In the genomic region with DNA sequence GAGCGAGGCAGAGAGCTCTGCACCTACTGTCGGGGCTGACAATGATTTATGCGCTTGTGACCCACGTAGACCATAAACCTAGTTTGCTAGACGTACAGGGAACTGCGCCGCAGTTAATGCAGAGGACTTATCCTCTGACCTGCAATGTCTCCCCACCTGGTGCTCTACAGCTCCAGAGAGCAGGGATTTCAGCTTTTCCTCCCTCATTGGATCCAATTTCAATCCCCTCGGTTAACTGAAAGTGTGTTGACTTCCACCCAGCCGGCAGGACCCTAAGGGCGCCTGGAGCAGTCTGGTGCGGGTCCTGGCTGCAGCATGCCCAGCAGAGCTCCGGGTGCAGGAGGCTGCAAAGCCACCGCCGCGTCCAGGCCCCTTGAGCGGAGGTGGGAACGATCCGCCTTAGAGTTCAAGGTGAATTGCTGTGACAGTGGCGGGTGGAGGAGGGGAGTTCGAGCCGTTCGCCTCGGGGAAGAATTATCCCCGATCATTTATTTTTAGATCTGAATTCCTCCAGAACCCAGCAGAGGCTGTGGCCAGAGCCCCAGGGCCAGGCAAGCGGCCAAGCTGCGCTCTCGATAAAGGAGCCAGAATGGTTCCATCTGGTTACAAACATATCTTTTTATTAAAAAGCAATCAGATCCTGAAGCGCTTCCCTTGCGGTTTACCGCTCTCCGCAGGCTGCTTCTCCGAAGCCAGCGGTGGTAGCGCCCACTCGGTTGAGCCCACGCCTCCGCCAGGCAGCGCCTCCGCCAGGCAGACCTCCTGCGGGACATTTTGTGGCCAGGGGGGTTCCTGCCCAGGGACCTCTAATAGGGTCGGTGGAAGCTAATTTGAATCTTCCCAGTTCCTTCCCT, we compare ENCODE assay signal across 8 cellular contexts.
A peak's percentile ranks its signal among the peaks of the same experiment; 100 is the strongest.
DNase-seq lines count a peak whose midpoint lies in the region; ATAC-seq, FAIRE-seq and TF ChIP-seq lines count a peak whose summit lies in the region.

No MANE protein-coding gene starts in this region.

- CTCF ChIA-PET in K562 (lab: Yijun Ruan, JAX; ENCODE audit: low intra/inter-chr PET ratio): no interaction called here

- H3K36me3 ChIP-seq in K562 (ENCODE audit: control insufficient read depth, insufficient read depth, low read length) (no peaks in the 10 kb centered on the region), kidney (ENCODE audit: control insufficient read depth in 1 of 2, insufficient read depth in 2 of 2, low read length in 2 of 2) (no peaks in the 10 kb centered on the region), upper lobe of left lung (no peaks in the 10 kb centered on the region), colonic mucosa (peaks cover 3% of the 10 kb centered on the region)

- no peak overlapping the region for H3K9ac ChIP-seq in K562 (ENCODE audit: insufficient read depth in 1 of 2, low read depth in 2 of 2, low read length in 2 of 2)
- no peak overlapping the region for H3K9ac ChIP-seq in kidney (ENCODE audit: low read length in 2 of 2)
- H3K9ac ChIP-seq in colonic mucosa (ENCODE audit: low read depth in 2 of 2, low read length in 2 of 2): peak overlapping the region in 1 of 2 donors; percentile 26

- H3K9me1 ChIP-seq in K562 (ENCODE audit: control insufficient read depth, insufficient read depth, low read length): no peaks in the 10 kb centered on the region

- no peaks in the 10 kb centered on the region for H3K79me2 ChIP-seq in K562 (ENCODE audit: control insufficient read depth, insufficient read depth, low read length)

- no peak overlapping the region for H3K4me3 ChIP-seq in K562
- H3K4me3 ChIP-seq in kidney (ENCODE audit: low read length in 2 of 2): peak overlapping the region; percentile 30 to 47
- peak overlapping the region; percentile 7 to 31 (median 16) for H3K4me3 ChIP-seq in upper lobe of left lung
- H3K4me3 ChIP-seq in colonic mucosa: no peak overlapping the region

- in situ Hi-C loops in K562 (cut with MboI) (no loop called here), GM13977 (cut with MboI; ENCODE audit: low pct_unique_long_range_greater_than_20kb, low sequenced_read_pairs, unreplicated experiment) (loop anchor here (25.0 kb wide), 1 partner anchor 705 kb away; no protein-coding TSS in a partner anchor)

- DNase-seq in AG20443 (ENCODE audit: low spot score): peak; percentile 82
- no peak for DNase-seq in K562 (ENCODE audit: extremely low read depth in 1 of 4, low spot score in 3 of 4)
- peak; percentile 63 for DNase-seq in kidney
- DNase-seq in upper lobe of left lung: peak in 1 of 2 donors; percentile 74
- DNase-seq in NOMO-1 treated with dmso at 0.1 percent for 144 hours (lab: John Stamatoyannopoulos, UW; ENCODE audit: unreplicated experiment): no peak
- no peak for DNase-seq in GM13977 (ENCODE audit: low spot score)
- no peak for DNase-seq in colonic mucosa

- intact Hi-C loops in K562 (cut with micrococcal nuclease): no loop called here
- intact Hi-C loops in kidney (cut with DNase I): no loop called here
- intact Hi-C loops in colonic mucosa (cut with DNase I): no loop called here

- H3K27ac ChIP-seq in K562 (ENCODE audit: extremely low read depth, low read depth, low read length) (no peak overlapping the region), kidney (ENCODE audit: low read depth in 2 of 2, low read length in 2 of 2) (no peak overlapping the region), upper lobe of left lung (no peak overlapping the region), colonic mucosa (no peak overlapping the region)

- ATAC-seq in HG02885 (IDR thresholded peaks at IDR 0.05; ENCODE audit: poor library complexity, unreplicated experiment): peak; percentile 37
- ATAC-seq in K562: no peak
- peak in 1 of 2 donors; percentile 45 for ATAC-seq in upper lobe of left lung (ENCODE audit: low FRiP score in 2 of 2)

- FAIRE-seq in K562 (lab: Jason Lieb, UNC): no peak
- FAIRE-seq in kidney (lab: Jason Lieb, UNC): no peak

- H2AFZ ChIP-seq in K562 (ENCODE audit: low read depth, low read length): no peak overlapping the region

- TF ChIP-seq POLR2A in K562 (conservative IDR thresholded peaks at IDR 0.05): no peak
- TF ChIP-seq POLR2A in upper lobe of left lung (IDR thresholded peaks at IDR 0.05): no peak

- no peak for TF ChIP-seq RAD21 in K562 (CRISPR knock-in tag; conservative IDR thresholded peaks at IDR 0.05 in 1 of 2, IDR thresholded peaks at IDR 0.05 in 1 of 2)

- H3K9me3 ChIP-seq in K562 (replicated peaks; ENCODE audit: control insufficient read depth, insufficient read depth, low read depth, low read length) (peaks cover 5% of the 10 kb centered on the region; the same call in 1 of the 2 replicates), kidney (ENCODE audit: control insufficient read depth in 1 of 2, low read length in 2 of 2) (no peaks in the 10 kb centered on the region), upper lobe of left lung (no peaks in the 10 kb centered on the region), colonic mucosa (no peaks in the 10 kb centered on the region)

- H3K27me3 ChIP-seq in K562 (ENCODE audit: control insufficient read depth in 2 of 2, insufficient read depth in 2 of 2, low read length in 2 of 2): no peaks in the 10 kb centered on the region
- peaks cover 5 to 53% (median 24%) of the 10 kb centered on the region in 4 donors for H3K27me3 ChIP-seq in upper lobe of left lung
- peaks cover 61% of the 10 kb centered on the region for H3K27me3 ChIP-seq in colonic mucosa

- H3K4me1 ChIP-seq in K562 (replicated peaks in 1 of 2; ENCODE audit: control insufficient read depth in 2 of 2, insufficient read depth in 2 of 2, low read length in 2 of 2) (no peaks in the 10 kb centered on the region), kidney (ENCODE audit: control insufficient read depth in 1 of 2, insufficient read depth in 1 of 2, low read depth in 1 of 2, low read length in 2 of 2) (peaks cover 11 to 14% of the 10 kb centered on the region in 2 donors), upper lobe of left lung (peaks cover 16 to 41% (median 30%) of the 10 kb centered on the region in 4 donors), colonic mucosa (peaks cover 10% of the 10 kb centered on the region)

- H4K20me1 ChIP-seq in K562 (replicated peaks; ENCODE audit: control insufficient read depth, insufficient read depth, low read length): no peaks in the 10 kb centered on the region

- no TSS peak for BruUV-seq in K562 (replicated peaks; lab: Mats Ljungman, UMichigan)

- POLR2A ChIA-PET in K562 (lab: Yijun Ruan, JAX): no interaction called here

- WGBS in K562 (ENCODE audit: insufficient coverage, low coverage, missing lambda C conversion rate): 90% methylated on average over 40 of the region's 41 CpGs
- WGBS in upper lobe of left lung, 2 donors: 2 to 6% methylated on average over 18 to 40 of the region's 41 CpGs

- TF ChIP-seq CTCF in K562 (IDR thresholded peaks at IDR 0.05 in 2 of 3, conservative IDR thresholded peaks at IDR 0.05 in 1 of 3; ENCODE audit: insufficient read depth in 2 of 3, low read depth in 1 of 3, low read length in 3 of 3): no peak
- no peak for TF ChIP-seq CTCF in kidney (IDR thresholded peaks at IDR 0.05; ENCODE audit: borderline replicate concordance, extremely low read depth, insufficient read depth)
- TF ChIP-seq CTCF in upper lobe of left lung (IDR thresholded peaks at IDR 0.05): no peak
- TF ChIP-seq CTCF in GM13977 (IDR thresholded peaks at IDR 0.05; ENCODE audit: extremely low read depth, insufficient read depth, missing control alignments): no peak
- no peak for TF ChIP-seq CTCF in colonic mucosa (IDR thresholded peaks at IDR 0.05)

- H3K4me2 ChIP-seq in K562 (ENCODE audit: insufficient read depth, low read length): no peak overlapping the region

- no peak for TF ChIP-seq EP300 in K562 (IDR thresholded peaks at IDR 0.05; ENCODE audit: low read length)
- TF ChIP-seq EP300 in upper lobe of left lung (IDR thresholded peaks at IDR 0.05): no peak

TF ChIP-seq in K562, 482 proteins besides CTCF, POLR2A, EP300 and RAD21:
- TF ChIP-seq, protein P1, sequence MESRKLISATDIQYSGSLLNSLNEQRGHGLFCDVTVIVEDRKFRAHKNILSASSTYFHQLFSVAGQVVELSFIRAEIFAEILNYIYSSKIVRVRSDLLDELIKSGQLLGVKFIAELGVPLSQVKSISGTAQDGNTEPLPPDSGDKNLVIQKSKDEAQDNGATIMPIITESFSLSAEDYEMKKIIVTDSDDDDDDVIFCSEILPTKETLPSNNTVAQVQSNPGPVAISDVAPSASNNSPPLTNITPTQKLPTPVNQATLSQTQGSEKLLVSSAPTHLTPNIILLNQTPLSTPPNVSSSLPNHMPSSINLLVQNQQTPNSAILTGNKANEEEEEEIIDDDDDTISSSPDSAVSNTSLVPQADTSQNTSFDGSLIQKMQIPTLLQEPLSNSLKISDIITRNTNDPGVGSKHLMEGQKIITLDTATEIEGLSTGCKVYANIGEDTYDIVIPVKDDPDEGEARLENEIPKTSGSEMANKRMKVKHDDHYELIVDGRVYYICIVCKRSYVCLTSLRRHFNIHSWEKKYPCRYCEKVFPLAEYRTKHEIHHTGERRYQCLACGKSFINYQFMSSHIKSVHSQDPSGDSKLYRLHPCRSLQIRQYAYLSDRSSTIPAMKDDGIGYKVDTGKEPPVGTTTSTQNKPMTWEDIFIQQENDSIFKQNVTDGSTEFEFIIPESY (CRISPR knock-in tag; IDR thresholded peaks at IDR 0.05): peak; percentile 76
- TF ChIP-seq, protein P2, sequence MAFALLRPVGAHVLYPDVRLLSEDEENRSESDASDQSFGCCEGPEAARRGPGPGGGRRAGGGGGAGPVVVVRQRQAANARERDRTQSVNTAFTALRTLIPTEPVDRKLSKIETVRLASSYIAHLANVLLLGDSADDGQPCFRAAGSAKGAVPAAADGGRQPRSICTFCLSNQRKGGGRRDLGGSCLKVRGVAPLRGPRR (CRISPR knock-in tag; IDR thresholded peaks at IDR 0.05): no peak
- no peak for TF ChIP-seq TAF15 (IDR thresholded peaks at IDR 0.05; ENCODE audit: low read depth, low read length)

Comparison
In these comparisons a context has a peak if more than half of its experiments do, and no peak if none do; other contexts are left out.
1. DNase-seq: peak in AG20443 (single experiment) and kidney (single experiment); none in K562 (0 of 4), NOMO-1 treated with dmso at 0.1 percent for 144 hours (single experiment), GM13977 (single experiment) and colonic mucosa (single experiment).
2. H3K4me3 ChIP-seq: peak in kidney (2 of 2) and upper lobe of left lung (4 of 4); none in K562 (single experiment) and colonic mucosa (single experiment).